9 cellular contexts compared by ENCODE assay signal in the genomic region with DNA sequence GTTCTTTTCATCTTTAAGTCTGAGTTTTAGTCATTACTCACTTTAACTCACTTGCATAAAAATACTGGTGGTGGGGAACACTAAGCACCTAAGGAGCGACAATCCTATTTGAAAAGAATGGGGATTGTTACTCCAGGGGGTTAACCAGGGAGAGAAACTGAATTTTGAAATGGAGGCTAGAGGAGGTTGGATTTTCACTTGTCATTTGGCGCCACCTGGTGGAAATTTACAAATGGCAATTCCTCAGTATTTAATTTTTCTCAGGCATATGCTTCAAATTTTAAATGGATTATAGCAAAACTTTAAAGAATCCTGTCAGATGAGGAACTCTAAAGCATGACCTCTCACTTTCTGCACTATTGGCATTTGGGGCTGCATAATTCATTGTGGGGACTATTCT. TPM values are rescaled to one million over a fixed set of nuclear protein-coding genes. Genes with fewer than 3 reads are reported as not detected.
A peak's percentile ranks its signal among the peaks of the same experiment; 100 is the strongest.
DNase-seq lines count a peak whose midpoint lies in the region; ATAC-seq and TF ChIP-seq lines count a peak whose summit lies in the region.
"Had no signal": no experiment of that assay in that cellular context is flagged by ENCODE, and none has a peak within 500 bp of the region (broad histone marks: within the 10 kb centered on the region; RNA-seq: fewer than 3 reads in every experiment).

No MANE protein-coding gene starts in this region.

- no peak overlapping the region for H3K9ac ChIP-seq in GM23248

- peaks cover 18% of the 10 kb centered on the region for H3K4me1 ChIP-seq in GM23248 (ENCODE audit: insufficient read depth)
- peaks cover 20 to 30% of the 10 kb centered on the region in 2 experiments for H3K4me1 ChIP-seq in neutrophil (ENCODE audit: control insufficient read depth in 1 of 2, insufficient read depth in 1 of 2, low read depth in 1 of 2, low read length in 1 of 2)

- CTCF ChIA-PET in AG04449 (lab: Yijun Ruan, JAX) = interaction anchor here (0.7 to 2.7 kb wide), 12 partner anchors 251 to 1218 kb away, joined by 3 to 17 read pairs (median 4); no protein-coding TSS in a partner anchor

- H4K20me1 ChIP-seq in GM23248 (ENCODE audit: insufficient read depth) = no peaks in the 10 kb centered on the region

- no peaks in the 10 kb centered on the region for H3K9me2 ChIP-seq in GM23248 (ENCODE audit: insufficient read depth)

- H3K27ac ChIP-seq in GM23248 (no peak overlapping the region), epithelial cell of prostate (peak overlapping the region; percentile 52), neutrophil (no peak overlapping the region)

- in situ Hi-C loops in GM23248 (cut with MboI) = loop anchor here (10.0 to 25.0 kb wide), 3 partner anchors 370 to 1120 kb away; a partner anchor contains a TSS

- H3K4me2 ChIP-seq in GM23248 (ENCODE audit: unreplicated experiment) = no peak overlapping the region

- no peak for ATAC-seq in GM21619 (IDR thresholded peaks at IDR 0.05; ENCODE audit: unreplicated experiment)
- ATAC-seq in GM19324 (IDR thresholded peaks at IDR 0.05; ENCODE audit: low FRiP score, unreplicated experiment) = no peak
- ATAC-seq: stimulated activated naive CD8-positive, alpha-beta T cell treated with anti-CD3 and anti-CD28 coated beads, Interleukin-15, amount 100 ng/mL, for 72 hours had no signal

- WGBS in GM23248 (ENCODE audit: low coverage in 1 of 2, low lambda C conversion rate in 2 of 2, missing lambda C conversion rate in 2 of 2), 2 experiments = 0% methylated on average over 2 of the region's 2 CpGs

- no peaks in the 10 kb centered on the region for H3K79me2 ChIP-seq in GM23248 (ENCODE audit: insufficient read depth)

- peaks cover 29% of the 10 kb centered on the region; the same call in 1 of the 2 replicates for H3F3A ChIP-seq in GM23248 (ENCODE audit: insufficient read depth)

- H3K27me3 ChIP-seq in GM23248 (replicated peaks; ENCODE audit: insufficient read depth) (no peaks in the 10 kb centered on the region), neutrophil (no peaks in the 10 kb centered on the region)

- H3K4me3 ChIP-seq in AG04449 (ENCODE audit: low read depth, low read length) (no peak overlapping the region), GM23248 (no peak overlapping the region), neutrophil (ENCODE audit: low read depth in 1 of 2, low read length in 1 of 2) (no peak overlapping the region)

- POLR2A ChIA-PET in AG04449 (lab: Yijun Ruan, JAX) = no interaction called here

- TF ChIP-seq CTCF in AG04449 (IDR thresholded peaks at IDR 0.05; ENCODE audit: insufficient read depth, low read length, missing control alignments) (peak; percentile 22), neutrophil (IDR thresholded peaks at IDR 0.05) (peak; percentile 62)

- H3K36me3 ChIP-seq in GM23248 (ENCODE audit: low read depth) (no peaks in the 10 kb centered on the region), neutrophil (no peaks in the 10 kb centered on the region)

- DNase-seq in AG04449 (ENCODE audit: low read depth, low spot score) (no peak), GM23248 (peak; percentile 55), NCI-H748 treated with DMSO at 0.1 percent for 48 hours (lab: John Stamatoyannopoulos, UW) (peak; percentile 24), epithelial cell of prostate (ENCODE audit: low read depth, low spot score) (no peak)
- peak; percentile 62 for DNase-seq in activated CD8-positive, alpha-beta memory T cell treated with anti-CD3 and anti-CD28 coated beads, Interleukin-2, amount 50 U/mL, for 4 hours

- H3K9me3 ChIP-seq in GM23248 (ENCODE audit: low read depth) = no peaks in the 10 kb centered on the region
- no peaks in the 10 kb centered on the region for H3K9me3 ChIP-seq in neutrophil

- H2AFZ ChIP-seq in GM23248 = no peak overlapping the region

RNA-seq across cellular contexts. Expression of a gene that starts 2.7 kb away (rescaled TPM):
- 12.1 and 13.4 TPM in 2 replicates for total RNA-seq in GM23248 (2014; rRNA removed; shearing (Covaris generic))
- 20.0 and 20.5 TPM in 2 replicates for polyA plus RNA-seq in GM23248 (2016; fragmentation: Nextera tagmentation; extraction: Ambion mirVana)

Comparison
In these comparisons a context has a peak if more than half of its experiments do, and no peak if none do; other contexts are left out.
1. DNase-seq: peak in GM23248 (single experiment), NCI-H748 treated with DMSO at 0.1 percent for 48 hours (single experiment) and activated CD8-positive, alpha-beta memory T cell treated with anti-CD3 and anti-CD28 coated beads, Interleukin-2, amount 50 U/mL, for 4 hours (single experiment); none in AG04449 (single experiment) and epithelial cell of prostate (single experiment).